Comparison of ENCODE assay signal across 29 cellular contexts in genomic region chr21:28067015-28067414, GRCh38.
"Had no signal": no experiment of that assay in that cellular context is flagged by ENCODE, and none has a peak within 500 bp of the region (broad histone marks: within the 10 kb centered on the region; RNA-seq: fewer than 3 reads in every experiment).

No MANE protein-coding gene starts in this region.

- DNase-seq: activated CD4-positive, alpha-beta memory T cell treated with anti-CD3 and anti-CD28 coated beads for 36 hours; activated CD4-positive, alpha-beta T cell treated with anti-CD3 and anti-CD28 coated beads, Interleukin-2, amount 10 ng/mL, durations not matched to agents 24 days and 14 days; activated CD4-positive, CD25-positive, alpha-beta regulatory T cell treated with anti-CD3 and anti-CD28 coated beads, Interleukin-2, amount 50 U/mL, for 72 hours; activated CD8-positive, alpha-beta memory T cell treated with anti-CD3 and anti-CD28 coated beads, Interleukin-2, amount 50 U/mL, for 4 hours; activated effector memory CD4-positive, alpha-beta T cell treated with anti-CD3 and anti-CD28 coated beads, Interleukin-2, amount 50 U/mL, for 16 hours; activated naive CD4-positive, alpha-beta T cell treated with anti-CD3 and anti-CD28 coated beads for 36 hours; activated naive CD8-positive, alpha-beta T cell treated with anti-CD3 and anti-CD28 coated beads, Interleukin-2, amount 10 ng/mL, durations not matched to agents 7 days and 5 days; activated T-cell treated with anti-CD3 and anti-CD28 coated beads, Interleukin-2, amount 50 U/mL, for 1 hour; cortex of kidney; effector memory CD8-positive, alpha-beta T cell; erythroblast; heart left ventricle; left lung; naive thymus-derived CD4-positive, alpha-beta T cell; nucleus accumbens; pancreas; stimulated activated CD4-positive, alpha-beta T cell treated with anti-CD3 and anti-CD28 coated beads, Interleukin-2, amount 100 ng/mL, for 48 hours; stimulated activated naive CD8-positive, alpha-beta T cell treated with anti-CD3 and anti-CD28 coated beads, Interleukin-15, Interleukin-2, amounts not matched to agents 100 U/mL and 50 U/mL, for 24 hours; SW 1271; T-helper 2 cell; testis; trophoblast cell; uterus had no signal

- H3K4me1 ChIP-seq: left lung, pancreas, testis, uterus had no signal

- H3K27ac Mint-ChIP-seq: activated CD4-positive, alpha-beta memory T cell treated with anti-CD3 and anti-CD28 coated beads for 36 hours; activated CD4-positive, alpha-beta T cell treated with anti-CD3 and anti-CD28 coated beads, Interleukin-2, amount 10 ng/mL, durations not matched to agents 24 days and 14 days; activated naive CD4-positive, alpha-beta T cell treated with anti-CD3 and anti-CD28 coated beads for 36 hours; activated naive CD8-positive, alpha-beta T cell treated with anti-CD3 and anti-CD28 coated beads, Interleukin-2, amount 10 ng/mL, durations not matched to agents 7 days and 5 days; activated T-helper 1 cell treated with anti-CD3 and anti-CD28 coated beads, Interleukin-12 subunit alpha, Interleukin-12 subunit beta, Interleukin-2, Interleukin-4 antibody, amounts not matched to agents 30 ng/mL and 10 ng/mL and 1 ng/mL, durations not matched to agents 14 hours and 24 hours and 36 hours; effector memory CD8-positive, alpha-beta T cell; naive thymus-derived CD4-positive, alpha-beta T cell had no signal

- H3K4me3 Mint-ChIP-seq: activated CD4-positive, alpha-beta memory T cell treated with anti-CD3 and anti-CD28 coated beads for 36 hours; activated CD4-positive, alpha-beta T cell treated with anti-CD3 and anti-CD28 coated beads, Interleukin-2, amount 10 ng/mL, durations not matched to agents 24 days and 14 days; activated naive CD4-positive, alpha-beta T cell treated with anti-CD3 and anti-CD28 coated beads for 36 hours; activated naive CD8-positive, alpha-beta T cell treated with anti-CD3 and anti-CD28 coated beads, Interleukin-2, amount 10 ng/mL, durations not matched to agents 7 days and 5 days; activated T-helper 1 cell treated with anti-CD3 and anti-CD28 coated beads, Interleukin-12 subunit alpha, Interleukin-12 subunit beta, Interleukin-2, Interleukin-4 antibody, amounts not matched to agents 30 ng/mL and 10 ng/mL and 1 ng/mL, durations not matched to agents 14 hours and 24 hours and 36 hours; brain; effector memory CD8-positive, alpha-beta T cell; naive thymus-derived CD4-positive, alpha-beta T cell; neural crest cell had no signal

- H3K27me3 ChIP-seq: ascending aorta, heart left ventricle, left lung, pancreas, right atrium auricular region, testis, uterus had no signal

- H3K9me3 ChIP-seq: ascending aorta, heart left ventricle, left lung, pancreas, right atrium auricular region, testis, uterus had no signal

- H3K36me3 ChIP-seq: ascending aorta, heart left ventricle, left lung, pancreas, right atrium auricular region, uterus had no signal

- H3K4me1 Mint-ChIP-seq: neural crest cell had no signal

- H3K27ac ChIP-seq: ascending aorta, heart left ventricle, left lung, pancreas, right atrium auricular region, testis, uterus had no signal

- H3K27me3 Mint-ChIP-seq: activated CD4-positive, alpha-beta memory T cell treated with anti-CD3 and anti-CD28 coated beads for 36 hours; activated CD4-positive, alpha-beta T cell treated with anti-CD3 and anti-CD28 coated beads, Interleukin-2, amount 10 ng/mL, durations not matched to agents 24 days and 14 days; effector memory CD8-positive, alpha-beta T cell had no signal

- ATAC-seq: effector memory CD8-positive, alpha-beta T cell; left lung; naive thymus-derived CD4-positive, alpha-beta T cell; pancreas; stimulated activated naive CD8-positive, alpha-beta T cell treated with anti-CD3 and anti-CD28 coated beads, Interleukin-15, Interleukin-2, amounts not matched to agents 100 U/mL and 50 U/mL, for 24 hours had no signal

- H3K4me3 ChIP-seq: ascending aorta, heart left ventricle, left lung, lung, pancreas, right atrium auricular region, testis, uterus had no signal

- H3K36me3 Mint-ChIP-seq: activated CD4-positive, alpha-beta memory T cell treated with anti-CD3 and anti-CD28 coated beads for 36 hours; activated naive CD8-positive, alpha-beta T cell treated with anti-CD3 and anti-CD28 coated beads, Interleukin-2, amount 10 ng/mL, durations not matched to agents 7 days and 5 days; brain; naive thymus-derived CD4-positive, alpha-beta T cell had no signal

- H3K9me3 Mint-ChIP-seq: activated CD4-positive, alpha-beta T cell treated with anti-CD3 and anti-CD28 coated beads, Interleukin-2, amount 10 ng/mL, durations not matched to agents 24 days and 14 days; activated naive CD4-positive, alpha-beta T cell treated with anti-CD3 and anti-CD28 coated beads for 36 hours; activated naive CD8-positive, alpha-beta T cell treated with anti-CD3 and anti-CD28 coated beads, Interleukin-2, amount 10 ng/mL, durations not matched to agents 7 days and 5 days; activated T-helper 1 cell treated with anti-CD3 and anti-CD28 coated beads, Interleukin-12 subunit alpha, Interleukin-12 subunit beta, Interleukin-2, Interleukin-4 antibody, amounts not matched to agents 30 ng/mL and 10 ng/mL and 1 ng/mL, durations not matched to agents 14 hours and 24 hours and 36 hours; effector memory CD8-positive, alpha-beta T cell; naive thymus-derived CD4-positive, alpha-beta T cell; neural crest cell had no signal
